Comparison of ENCODE assay signal across 5 cellular contexts in the genomic region with DNA sequence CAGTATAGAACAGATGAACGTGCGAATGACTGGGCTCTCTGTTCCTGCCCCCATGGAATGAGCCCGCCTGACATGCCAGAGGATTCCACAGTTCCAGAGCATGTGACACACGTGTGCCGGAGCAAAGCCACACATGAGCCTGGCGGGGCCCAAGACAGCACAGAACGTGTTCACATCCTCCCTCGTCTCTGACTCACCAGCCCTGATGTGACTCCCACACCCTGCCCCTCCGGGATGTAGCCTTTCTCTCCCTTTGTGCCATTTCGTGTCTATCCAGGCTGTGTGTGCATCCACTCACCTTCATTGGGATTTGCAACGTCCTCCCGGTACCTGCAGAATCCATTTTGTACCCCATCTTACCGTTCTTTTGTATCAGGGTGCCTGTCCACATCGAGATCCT. TPM values are rescaled to one million over a fixed set of nuclear protein-coding genes. Genes with fewer than 3 reads are reported as not detected.
"Had no signal": no experiment of that assay in that cellular context is flagged by ENCODE, and none has a peak within 500 bp of the region (broad histone marks: within the 10 kb centered on the region; RNA-seq: fewer than 3 reads in every experiment).

No MANE protein-coding gene starts in this region.

RNA-seq across cellular contexts. Expression of gene GPAT2, which starts 0.8 kb away (rescaled TPM):
- total RNA-seq: neural crest cell, osteocyte, progenitor cell of endocrine pancreas, smooth muscle cell had no signal
- polyA plus RNA-seq: neural cell had no signal
